16 cellular contexts compared by ENCODE assay signal in the genomic region with DNA sequence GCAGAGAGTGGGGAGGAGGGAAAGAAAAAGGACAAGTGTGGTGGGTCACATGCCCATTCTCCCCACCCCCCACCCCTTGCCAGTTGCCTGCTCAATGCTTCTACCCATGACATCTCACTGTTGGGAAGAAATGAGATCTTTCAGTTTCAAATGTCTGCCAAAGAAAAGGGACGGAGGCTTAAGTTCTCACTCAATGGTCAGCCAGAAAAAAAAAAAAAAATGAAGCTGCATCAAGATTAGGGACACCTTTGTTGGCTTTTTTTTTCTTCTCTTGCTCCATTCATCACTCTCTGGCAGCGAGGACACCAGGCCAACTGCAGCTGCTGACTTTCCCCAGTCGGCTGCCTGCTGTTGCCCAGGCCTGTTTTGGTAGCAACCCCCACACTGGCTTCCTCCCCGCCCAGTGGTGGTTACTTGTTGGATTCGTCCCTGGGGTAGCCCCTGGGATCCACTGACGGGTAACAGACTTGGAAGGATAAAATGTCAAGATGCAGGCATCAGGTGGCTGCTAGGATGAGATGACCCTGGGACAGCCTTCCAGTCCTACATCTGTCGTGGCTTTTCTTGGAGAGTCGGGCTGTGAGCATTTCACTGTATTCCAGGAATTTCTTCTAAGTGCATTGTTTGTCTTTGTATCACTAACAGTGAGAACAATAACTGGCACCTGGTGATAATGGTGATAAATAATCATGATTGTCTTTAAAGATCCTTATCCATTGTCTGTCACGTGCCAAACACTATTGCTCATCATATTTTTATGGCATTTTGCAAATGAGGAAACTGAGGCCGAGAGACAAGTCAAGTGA. TPM values are rescaled to one million over a fixed set of nuclear protein-coding genes. Genes with fewer than 3 reads are reported as not detected.
DNase-seq lines count a peak whose midpoint lies in the region; ATAC-seq and TF ChIP-seq lines count a peak whose summit lies in the region.
"Had no signal": no experiment of that assay in that cellular context is flagged by ENCODE, and none has a peak within 500 bp of the region (broad histone marks: within the 10 kb centered on the region; RNA-seq: fewer than 3 reads in every experiment).

No MANE protein-coding gene starts in this region.

- CTCF ChIA-PET in HCT116 (lab: Charles Lee): interaction anchor here (0.7 to 1.4 kb wide), 3 partner anchors 8 to 121 kb away, joined by 3 to 6 read pairs (median 3); no protein-coding TSS in a partner anchor

- no peak for TF ChIP-seq RAD21 in HCT116 (IDR thresholded peaks at IDR 0.05; ENCODE audit: low read depth)

- intact Hi-C loops in HCT116 (cut with micrococcal nuclease): loop anchor here (10.0 kb wide), 1 partner anchor 274 kb away; a partner anchor contains a TSS

- peaks cover 49 to 81% of the 10 kb centered on the region in 2 experiments for H3K4me1 ChIP-seq in HCT116 (ENCODE audit: control insufficient read depth in 1 of 2, insufficient read depth in 2 of 2, low read length in 2 of 2)

- H3K27me3 ChIP-seq in HCT116 (ENCODE audit: insufficient read depth, low read length): no peaks in the 10 kb centered on the region

- peaks cover 83% of the 10 kb centered on the region for H3K79me2 ChIP-seq in HCT116 (ENCODE audit: insufficient read depth, low read length)

- no peaks in the 10 kb centered on the region for H3K9me2 ChIP-seq in HCT116 (ENCODE audit: insufficient read depth)

- H4K20me1 ChIP-seq in HCT116 (ENCODE audit: insufficient read depth): peaks cover 2% of the 10 kb centered on the region; the same call in 1 of the 2 replicates

- DNase-seq in HCT116 (ENCODE audit: low read depth, low spot score) (no peak), NCI-H2227 treated with DMSO at 0.1 percent for 48 hours (lab: John Stamatoyannopoulos, UW) (peak; percentile 16), epithelial cell of prostate (ENCODE audit: low read depth, low spot score) (no peak), pons (ENCODE audit: low spot score) (peak; percentile 37), DMS153 (lab: John Stamatoyannopoulos, UW) (no peak), SKM-1 treated with dmso at 0.1 percent for 144 hours (lab: John Stamatoyannopoulos, UW; ENCODE audit: unreplicated experiment) (no peak)
- no peak for DNase-seq in stimulated activated naive CD8-positive, alpha-beta T cell treated with anti-CD3 and anti-CD28 coated beads, Interleukin-15, Interleukin-2, amounts not matched to agents 100 U/mL and 50 U/mL, for 24 hours
- DNase-seq: activated CD8-positive, alpha-beta memory T cell treated with anti-CD3 and anti-CD28 coated beads, Interleukin-2, amount 10 ng/mL, durations not matched to agents 7 days and 5 days; activated gamma-delta T cell treated with Interleukin-2 at 50 U/mL for 16 hours; AML-193; dorsolateral prefrontal cortex; MV-4-11; naive thymus-derived CD4-positive, alpha-beta T cell; NCI-H446 treated with DMSO at 0.1 percent for 48 hours; T-helper 1 cell had no signal

- ATAC-seq in HCT116: no peak
- no peak for ATAC-seq in stimulated activated naive CD8-positive, alpha-beta T cell treated with anti-CD3 and anti-CD28 coated beads, Interleukin-15, Interleukin-2, amounts not matched to agents 100 U/mL and 50 U/mL, for 24 hours
- ATAC-seq in GM19351 (IDR thresholded peaks at IDR 0.05; ENCODE audit: unreplicated experiment): no peak
- ATAC-seq: activated CD8-positive, alpha-beta memory T cell treated with anti-CD3 and anti-CD28 coated beads, Interleukin-2, amount 10 ng/mL, durations not matched to agents 7 days and 5 days; naive thymus-derived CD4-positive, alpha-beta T cell had no signal

- POLR2A ChIA-PET in HCT116 (lab: Charles Lee): interaction anchor here (0.6 to 2.9 kb wide), 2 partner anchors 8 to 122 kb away, joined by 3 to 16 read pairs; a partner anchor contains a TSS

- H2AFZ ChIP-seq in HCT116 (ENCODE audit: low read depth, low read length, poor library complexity, severe bottlenecking): no peak overlapping the region

- no peaks in the 10 kb centered on the region for H3K9me3 ChIP-seq in HCT116 (ENCODE audit: control insufficient read depth in 1 of 2, insufficient read depth in 1 of 2, low read depth in 1 of 2, low read length in 2 of 2)

- no peaks in the 10 kb centered on the region; a peak in 1 of 4 replicates for H3K36me3 ChIP-seq in HCT116 (ENCODE audit: control insufficient read depth in 1 of 2, insufficient read depth in 2 of 2, low read length in 2 of 2)

- H3K27ac ChIP-seq in HCT116 (ENCODE audit: low read depth, low read length) (peak overlapping the region; percentile 58), epithelial cell of prostate (peak overlapping the region; percentile 55)

- no TSS peak for BruUV-seq in HCT116 (replicated peaks; lab: Mats Ljungman, UMichigan)

- RAD21 ChIA-PET in HCT116 (lab: Charles Lee; ENCODE audit: low non-redundant PET in 1 of 2, low total read pairs in 2 of 2, uncharacterized antibody in 2 of 2, unreplicated experiment in 2 of 2): interaction anchor here in 1 of 2 experiments (1.0 kb wide), 1 partner anchor 8 kb away, joined by 4 read pairs; no protein-coding TSS in a partner anchor

- TF ChIP-seq POLR2A in HCT116 (IDR thresholded peaks at IDR 0.05; ENCODE audit: borderline replicate concordance, extremely low read depth, insufficient read depth, insufficient read length): no peak

- H3K4me3 ChIP-seq in HCT116 (replicated peaks in 1 of 2; ENCODE audit: low read depth in 1 of 2, low read length in 2 of 2): peak overlapping the region in 1 of 2 experiments; percentile 40; a peak in 2 of 4 replicates
- H3K4me3 ChIP-seq: dorsolateral prefrontal cortex had no signal

- peak overlapping the region; percentile 68 for H3K4me2 ChIP-seq in HCT116 (ENCODE audit: low read length)

- no peak for TF ChIP-seq CTCF in HCT116 (IDR thresholded peaks at IDR 0.05 in 2 of 3, conservative IDR thresholded peaks at IDR 0.05 in 1 of 3; ENCODE audit: borderline replicate concordance in 1 of 3, insufficient read depth in 1 of 3, low read depth in 2 of 3, low read length in 2 of 3)

- H3K9ac ChIP-seq in HCT116 (ENCODE audit: low read length): peak overlapping the region; percentile 41

TF ChIP-seq in HCT116, 20 proteins besides CTCF, POLR2A, EP300 and RAD21:
- no peak for TF ChIP-seq CEBPB (IDR thresholded peaks at IDR 0.05; ENCODE audit: low read depth)
- TF ChIP-seq ZNF274 (IDR thresholded peaks at IDR 0.05; ENCODE audit: low read depth, low read length): no peak
- TF ChIP-seq POLR2AphosphoS5 (IDR thresholded peaks at IDR 0.05; ENCODE audit: low read depth, low read length): no peak

RNA-seq across cellular contexts. Expression of a gene that starts 9.1 kb away (rescaled TPM):
- total RNA-seq in HCT116 (2021; ENCODE audit: unreplicated experiment): 52.6 TPM
- 38.6 and 39.3 TPM in 2 replicates for polyA plus RNA-seq in HCT116 (2012)

Comparison
In these comparisons a context has a peak if more than half of its experiments do, and no peak if none do; other contexts are left out.
1. DNase-seq: peak in NCI-H2227 treated with DMSO at 0.1 percent for 48 hours (single experiment) and pons (single experiment); none in HCT116 (single experiment), epithelial cell of prostate (single experiment), stimulated activated naive CD8-positive, alpha-beta T cell treated with anti-CD3 and anti-CD28 coated beads, Interleukin-15, Interleukin-2, amounts not matched to agents 100 U/mL and 50 U/mL, for 24 hours (single experiment), DMS153 (single experiment) and SKM-1 treated with dmso at 0.1 percent for 144 hours (single experiment).